22 cellular contexts compared by ENCODE assay signal in the genomic region with DNA sequence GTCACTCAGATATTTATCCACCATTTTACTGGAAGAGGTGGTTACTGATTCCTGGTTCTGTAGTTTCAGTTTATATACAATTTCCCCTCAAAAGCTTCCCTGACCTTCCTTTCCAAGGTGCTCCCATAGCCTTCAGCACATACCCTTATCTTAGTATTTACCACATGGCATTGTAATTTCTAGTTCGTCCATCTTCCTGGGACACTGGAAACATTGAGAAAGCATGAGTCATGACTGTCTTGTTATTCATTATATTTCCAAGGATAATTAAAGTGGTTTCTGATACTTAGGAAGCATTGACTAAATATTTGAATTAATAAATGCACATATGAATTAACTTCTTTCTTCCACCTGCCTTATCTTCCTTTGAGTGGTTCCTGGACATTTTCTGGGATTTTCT.
DNase-seq lines count a peak whose midpoint lies in the region; ATAC-seq and TF ChIP-seq lines count a peak whose summit lies in the region.
"Had no signal": no experiment of that assay in that cellular context is flagged by ENCODE, and none has a peak within 500 bp of the region (broad histone marks: within the 10 kb centered on the region; RNA-seq: fewer than 3 reads in every experiment).

No MANE protein-coding gene starts in this region.

- intact Hi-C loops in CD8-positive, alpha-beta T cell (cut with DNase I, micrococcal nuclease): no loop called here
- intact Hi-C loops in Right ventricle myocardium superior (cut with DNase I): no loop called here

- no peak overlapping the region for H3K27ac ChIP-seq in CD8-positive, alpha-beta T cell (ENCODE audit: low read depth, low read length)
- H3K27ac ChIP-seq: adrenal gland, C4-2B, prostate gland, SJCRH30, spleen, tibial nerve had no signal

- H3K9me3 ChIP-seq in CD8-positive, alpha-beta T cell (ENCODE audit: low read length): no peaks in the 10 kb centered on the region
- H3K9me3 ChIP-seq: adrenal gland, prostate gland, SJCRH30 had no signal

- CTCF ChIA-PET in CD8-positive, alpha-beta T cell (lab: Charles Lee): no interaction called here

- peak overlapping the region; percentile 11 for H3K27ac Mint-ChIP-seq in mesothelial cell of epicardium
- H3K27ac Mint-ChIP-seq in CD8-positive, alpha-beta T cell: no peak overlapping the region
- H3K27ac Mint-ChIP-seq: activated T-helper 2 cell treated with anti-CD3 and anti-CD28 coated beads, Interferon-gamma antibody, Interleukin-2, Interleukin-4, amounts not matched to agents 10 μg/mL and 5 μg/mL and 100 μg/mL, durations not matched to agents 14 hours and 24 hours and 36 hours; nephron progenitor cell had no signal

- POLR2A ChIA-PET in CD8-positive, alpha-beta T cell (lab: Charles Lee): no interaction called here

- H3K9me3 Mint-ChIP-seq in mesothelial cell of epicardium: peaks cover 26% of the 10 kb centered on the region
- H3K9me3 Mint-ChIP-seq in CD8-positive, alpha-beta T cell: no peaks in the 10 kb centered on the region
- H3K9me3 Mint-ChIP-seq: activated T-helper 2 cell treated with anti-CD3 and anti-CD28 coated beads, Interferon-gamma antibody, Interleukin-2, Interleukin-4, amounts not matched to agents 10 μg/mL and 5 μg/mL and 100 μg/mL, durations not matched to agents 14 hours and 24 hours and 36 hours had no signal

- H3K27me3 ChIP-seq in CD8-positive, alpha-beta T cell (ENCODE audit: insufficient read depth, low read length): no peaks in the 10 kb centered on the region
- H3K27me3 ChIP-seq: adrenal gland, SJCRH30, spleen, tibial nerve had no signal

- no peaks in the 10 kb centered on the region for H3K27me3 Mint-ChIP-seq in mesothelial cell of epicardium (ENCODE audit: low read depth)
- peaks cover 2% of the 10 kb centered on the region for H3K27me3 Mint-ChIP-seq in CD8-positive, alpha-beta T cell (ENCODE audit: low read depth)

- peaks cover 3% of the 10 kb centered on the region for H3K4me1 Mint-ChIP-seq in mesothelial cell of epicardium
- no peaks in the 10 kb centered on the region for H3K4me1 Mint-ChIP-seq in CD8-positive, alpha-beta T cell (ENCODE audit: low read depth)
- H3K4me1 Mint-ChIP-seq: nephron progenitor cell had no signal

- no peaks in the 10 kb centered on the region for H3K36me3 ChIP-seq in CD8-positive, alpha-beta T cell (ENCODE audit: insufficient read depth, low read length)
- H3K36me3 ChIP-seq: adrenal gland, prostate gland, SJCRH30, spleen, tibial nerve had no signal

- peak; percentile 16 for DNase-seq in GM03348 (ENCODE audit: low spot score)
- DNase-seq in RKO (ENCODE audit: low spot score): peak; percentile 26
- peak; percentile 41 for DNase-seq in epithelial cell of proximal tubule (ENCODE audit: low read depth)
- DNase-seq in mesothelial cell of epicardium (ENCODE audit: low spot score in 2 of 2, unreplicated experiment in 2 of 2): no peak
- no peak for DNase-seq in CD8-positive, alpha-beta T cell
- no peak for DNase-seq in NOMO-1 treated with DMSO at 0.1 percent for 48 hours (lab: John Stamatoyannopoulos, UW; ENCODE audit: unreplicated experiment)
- DNase-seq in Right ventricle myocardium superior: no peak
- DNase-seq: activated CD4-positive, alpha-beta T cell treated with anti-CD3 and anti-CD28 coated beads for 1 hour; DMS79 treated with DMSO at 0.1 percent for 48 hours; glutamatergic neuron; NCI-H187; NCI-H510A; nephron progenitor cell; SJCRH30; spleen had no signal

- peaks cover 1% of the 10 kb centered on the region for H3K36me3 Mint-ChIP-seq in mesothelial cell of epicardium
- no peaks in the 10 kb centered on the region for H3K36me3 Mint-ChIP-seq in CD8-positive, alpha-beta T cell

- H3K4me3 ChIP-seq in epithelial cell of proximal tubule (ENCODE audit: low read depth, low read length): no peak overlapping the region
- no peak overlapping the region for H3K4me3 ChIP-seq in CD8-positive, alpha-beta T cell (ENCODE audit: low read depth, low read length)
- H3K4me3 ChIP-seq: adrenal gland, prostate gland, SJCRH30, spleen, tibial nerve had no signal

- no peak for ATAC-seq in CD8-positive, alpha-beta T cell
- ATAC-seq in HG03342 (IDR thresholded peaks at IDR 0.05; ENCODE audit: unreplicated experiment): no peak
- no peak for ATAC-seq in Right ventricle myocardium superior (ENCODE audit: poor library complexity)
- ATAC-seq: HepG2 had no signal

- H3K4me1 ChIP-seq in CD8-positive, alpha-beta T cell (ENCODE audit: insufficient read depth, low read length): no peaks in the 10 kb centered on the region
- H3K4me1 ChIP-seq: prostate gland, SJCRH30, spleen, tibial nerve had no signal

- no peak overlapping the region for H3K4me3 Mint-ChIP-seq in mesothelial cell of epicardium
- no peak overlapping the region for H3K4me3 Mint-ChIP-seq in CD8-positive, alpha-beta T cell
- H3K4me3 Mint-ChIP-seq: nephron progenitor cell had no signal

- TF ChIP-seq CTCF in epithelial cell of proximal tubule (conservative IDR thresholded peaks at IDR 0.05; ENCODE audit: low read depth, low read length) (no peak), mesothelial cell of epicardium (IDR thresholded peaks at IDR 0.05; ENCODE audit: unreplicated experiment) (no peak)
- TF ChIP-seq CTCF in CD8-positive, alpha-beta T cell (IDR thresholded peaks at IDR 0.05): no peak

Comparison
In these comparisons a context has a peak if more than half of its experiments do, and no peak if none do; other contexts are left out.
1. DNase-seq: peak in GM03348 (single experiment), RKO (single experiment) and epithelial cell of proximal tubule (single experiment); none in mesothelial cell of epicardium (0 of 2), CD8-positive, alpha-beta T cell (0 of 7), NOMO-1 treated with DMSO at 0.1 percent for 48 hours (single experiment) and Right ventricle myocardium superior (single experiment).